In genomic region chr14:60090864-60091519, GRCh38 we compare ENCODE assay signal across 1 cellular context.
TF ChIP-seq lines count a peak whose summit lies in the region.

No MANE protein-coding gene starts in this region.

TF ChIP-seq in endothelial cell of umbilical vein, 7 proteins besides CTCF, POLR2A, EP300 and RAD21 (continued from another document):
- TF ChIP-seq GATA2 (IDR thresholded peaks at IDR 0.05; ENCODE audit: insufficient read depth, insufficient read length, low read depth, low read length) = no peak
- no peak for TF ChIP-seq MYC (IDR thresholded peaks at IDR 0.05; ENCODE audit: low read depth, low read length)
- TF ChIP-seq FOS (IDR thresholded peaks at IDR 0.05; ENCODE audit: borderline replicate concordance, insufficient read depth, low read length) = no peak
